Comparison of ENCODE assay signal across 1 cellular context in genomic region chr11:11842426-11843008, GRCh38.
TF ChIP-seq lines count a peak whose summit lies in the region.

No MANE protein-coding gene starts in this region.

TF ChIP-seq in HepG2, 621 proteins besides CTCF, POLR2A, EP300 and RAD21 (continued from another document):
- TF ChIP-seq NAIF1 (CRISPR knock-in tag; IDR thresholded peaks at IDR 0.05; ENCODE audit: borderline replicate concordance) = peak; percentile 55; the same call in 1 of the 2 replicates
- peak; percentile 54; the same call in 1 of the 2 replicates for TF ChIP-seq TGIF2 (CRISPR knock-in tag; IDR thresholded peaks at IDR 0.05)
- no peak for TF ChIP-seq ZNF263 (CRISPR knock-in tag; IDR thresholded peaks at IDR 0.05)
- TF ChIP-seq POLR2AphosphoS5 (IDR thresholded peaks at IDR 0.05; ENCODE audit: low read depth, low read length) = peak; percentile 64
- TF ChIP-seq CEBPB (IDR thresholded peaks at IDR 0.05; ENCODE audit: borderline replicate concordance, low read depth, low read length) = peak; percentile 57; the same call in 1 of the 2 replicates
- no peak for TF ChIP-seq IKZF5 (CRISPR knock-in tag; IDR thresholded peaks at IDR 0.05)
- TF ChIP-seq U2AF1 (optimal IDR thresholded peaks at IDR 0.05; ENCODE audit: low read depth, low read length) = no peak
TF ChIP-seq in HepG2: peak in this region for 17.
